6 cellular contexts compared by ENCODE assay signal in genomic region chr1:156194300-156194652, GRCh38. TPM values are rescaled to one million over a fixed set of nuclear protein-coding genes. Genes with fewer than 3 reads are reported as not detected.
DNase-seq lines count a peak whose midpoint lies in the region; ATAC-seq and TF ChIP-seq lines count a peak whose summit lies in the region.

No MANE protein-coding gene starts in this region.

- TF ChIP-seq CTCF in osteoblast (IDR thresholded peaks at IDR 0.05; ENCODE audit: extremely low read depth, low read depth, low read length) = no peak

- peak overlapping the region; percentile 92 for H2AFZ ChIP-seq in osteoblast (ENCODE audit: low read length)

- peak overlapping the region; percentile 95 for H3K27ac Mint-ChIP-seq in activated CD8-positive, alpha-beta memory T cell treated with anti-CD3 and anti-CD28 coated beads, Interleukin-2, amount 10 ng/mL, durations not matched to agents 7 days and 5 days

- no peaks in the 10 kb centered on the region for H3K27me3 Mint-ChIP-seq in activated CD8-positive, alpha-beta memory T cell treated with anti-CD3 and anti-CD28 coated beads, Interleukin-2, amount 10 ng/mL, durations not matched to agents 7 days and 5 days

- H3K4me1 ChIP-seq in osteoblast (ENCODE audit: insufficient read depth, low read length) = peaks cover 13% of the 10 kb centered on the region

- H3K27me3 ChIP-seq in osteoblast (ENCODE audit: insufficient read depth, low read length) = no peaks in the 10 kb centered on the region

- peak overlapping the region; percentile 88 for H3K27ac ChIP-seq in osteoblast (ENCODE audit: low read depth, low read length)

- H3K4me3 Mint-ChIP-seq in activated CD8-positive, alpha-beta memory T cell treated with anti-CD3 and anti-CD28 coated beads, Interleukin-2, amount 10 ng/mL, durations not matched to agents 7 days and 5 days = peak overlapping the region; percentile 96

- H3K4me3 ChIP-seq in osteoblast (ENCODE audit: insufficient read depth, low read length) = peak overlapping the region; percentile 96

- H3K79me2 ChIP-seq in osteoblast (ENCODE audit: insufficient read depth, low read length) = peaks cover 52% of the 10 kb centered on the region

- no peaks in the 10 kb centered on the region for H3K9me3 Mint-ChIP-seq in activated CD8-positive, alpha-beta memory T cell treated with anti-CD3 and anti-CD28 coated beads, Interleukin-2, amount 10 ng/mL, durations not matched to agents 7 days and 5 days (ENCODE audit: low read depth)

- peaks cover 22% of the 10 kb centered on the region for H3K36me3 Mint-ChIP-seq in activated CD8-positive, alpha-beta memory T cell treated with anti-CD3 and anti-CD28 coated beads, Interleukin-2, amount 10 ng/mL, durations not matched to agents 7 days and 5 days

- peak; percentile 4 for ATAC-seq in activated CD8-positive, alpha-beta memory T cell treated with anti-CD3 and anti-CD28 coated beads, Interleukin-2, amount 10 ng/mL, durations not matched to agents 7 days and 5 days

- in situ Hi-C loops in ACHN (cut with HindIII; ENCODE audit: low pct_ligation_motif_present, low pct_unique_long_range_greater_than_20kb, low sequenced_read_pairs) = no loop called here

- peaks cover 61% of the 10 kb centered on the region for H3K4me1 Mint-ChIP-seq in activated CD8-positive, alpha-beta memory T cell treated with anti-CD3 and anti-CD28 coated beads, Interleukin-2, amount 10 ng/mL, durations not matched to agents 7 days and 5 days

- peak overlapping the region; percentile 99 for H3K4me2 ChIP-seq in osteoblast (ENCODE audit: insufficient read depth, low read length)

- no peaks in the 10 kb centered on the region for H3K9me3 ChIP-seq in osteoblast (ENCODE audit: low read depth, low read length)

- DNase-seq in activated CD8-positive, alpha-beta memory T cell treated with anti-CD3 and anti-CD28 coated beads, Interleukin-2, amount 10 ng/mL, durations not matched to agents 7 days and 5 days = no peak
- DNase-seq in activated CD8-positive, alpha-beta memory T cell treated with anti-CD3 and anti-CD28 coated beads for 24 hours = no peak
- peak; percentile 16 for DNase-seq in cerebellar cortex (ENCODE audit: low spot score)
- DNase-seq in osteoblast (ENCODE audit: insufficient read length, low spot score, missing footprints) = peak; percentile 91
- DNase-seq in ACHN = no peak
- no peak for DNase-seq in amniotic stem cell (lab: John Stamatoyannopoulos, UW)

- peaks cover 18% of the 10 kb centered on the region for H3K36me3 ChIP-seq in osteoblast (ENCODE audit: insufficient read depth, low read length)

- H4K20me1 ChIP-seq in osteoblast (ENCODE audit: insufficient read depth, low read length) = peaks cover 37% of the 10 kb centered on the region

- CTCF ChIA-PET in activated CD8-positive, alpha-beta memory T cell treated with anti-CD3 and anti-CD28 coated beads, Interleukin-2, amount 10 ng/mL, durations not matched to agents 7 days and 5 days (lab: Charles Lee) = interaction anchor here (1.0 to 3.4 kb wide), 6 partner anchors 9 to 53 kb away, joined by 3 to 26 read pairs (median 4); partner anchors contain the start of gene PMF1

RNA-seq across cellular contexts. Expression of gene SLC25A44, which starts 0.4 kb away (rescaled TPM):
- total RNA-seq in activated CD8-positive, alpha-beta memory T cell treated with anti-CD3 and anti-CD28 coated beads, Interleukin-2, amount 10 ng/mL, durations not matched to agents 7 days and 5 days = 10 to 100 TPM; 41.4 to 48.4 TPM
- 15.0 and 15.2 TPM in 2 replicates for total RNA-seq in osteoblast

RNA-seq across cellular contexts. Expression of gene PMF1, which starts 18.5 kb away (rescaled TPM):
- 10 to 100 TPM; 62.8 to 72.5 TPM for total RNA-seq in activated CD8-positive, alpha-beta memory T cell treated with anti-CD3 and anti-CD28 coated beads, Interleukin-2, amount 10 ng/mL, durations not matched to agents 7 days and 5 days
- total RNA-seq in osteoblast = 31.2 and 34.0 TPM in 2 replicates

RNA-seq across cellular contexts. Expression of gene SEMA4A, which starts 40.9 kb away (rescaled TPM):
- 10 to 100 TPM; 14.5 to 30.6 TPM for total RNA-seq in activated CD8-positive, alpha-beta memory T cell treated with anti-CD3 and anti-CD28 coated beads, Interleukin-2, amount 10 ng/mL, durations not matched to agents 7 days and 5 days
- 1.5 and 1.8 TPM in 2 replicates for total RNA-seq in osteoblast

RNA-seq across cellular contexts. Expression of gene BGLAP, which starts 47.7 kb away (rescaled TPM):
- total RNA-seq in activated CD8-positive, alpha-beta memory T cell treated with anti-CD3 and anti-CD28 coated beads, Interleukin-2, amount 10 ng/mL, durations not matched to agents 7 days and 5 days = 1 to 10 TPM in 1 of 2 experiments, under 1 TPM in 1; 0.93 to 1.0 TPM
- total RNA-seq in osteoblast = 1.5 and 2.2 TPM in 2 replicates

RNA-seq across cellular contexts. Expression of gene PAQR6, which starts 53.6 kb away (rescaled TPM):
- 1 to 10 TPM; 5.0 to 6.1 TPM for total RNA-seq in activated CD8-positive, alpha-beta memory T cell treated with anti-CD3 and anti-CD28 coated beads, Interleukin-2, amount 10 ng/mL, durations not matched to agents 7 days and 5 days
- 0.36 and 0.59 TPM in 2 replicates for total RNA-seq in osteoblast

Comparison
In these comparisons a context has a peak if more than half of its experiments do, and no peak if none do; other contexts are left out.
1. DNase-seq: peak in cerebellar cortex (single experiment) and osteoblast (single experiment); none in activated CD8-positive, alpha-beta memory T cell treated with anti-CD3 and anti-CD28 coated beads, Interleukin-2, amount 10 ng/mL, durations not matched to agents 7 days and 5 days (single experiment), activated CD8-positive, alpha-beta memory T cell treated with anti-CD3 and anti-CD28 coated beads for 24 hours (single experiment), ACHN (single experiment) and amniotic stem cell (single experiment).